19 cellular contexts compared by ENCODE assay signal in the genomic region with DNA sequence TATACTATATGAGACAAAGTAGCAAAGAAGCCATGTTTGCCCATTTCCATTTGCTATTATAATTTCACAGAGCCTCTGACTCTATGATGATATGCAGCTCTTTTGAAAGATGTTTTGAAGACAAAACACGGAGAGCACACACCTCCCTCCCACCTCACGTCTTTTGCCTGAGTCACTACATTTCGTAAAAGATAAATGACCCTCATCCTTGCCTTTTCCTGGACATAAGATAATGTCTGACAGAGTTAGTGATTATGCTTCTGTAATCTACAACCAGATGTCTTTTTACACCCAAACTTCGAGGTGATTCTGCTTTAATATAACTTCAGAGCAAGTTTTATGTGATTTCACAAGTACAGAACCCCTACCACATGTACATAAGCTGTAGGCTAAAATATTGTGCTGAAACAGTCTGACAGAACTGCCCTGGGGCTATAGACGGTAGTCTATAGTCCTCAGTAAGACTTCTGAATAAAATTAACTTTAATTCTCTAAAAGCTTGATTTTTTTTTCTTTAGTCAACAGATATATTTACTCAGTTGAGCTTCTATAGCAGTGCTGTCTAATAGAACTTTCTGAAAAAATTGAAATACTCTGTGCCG.
DNase-seq lines count a peak whose midpoint lies in the region; ATAC-seq and TF ChIP-seq lines count a peak whose summit lies in the region.
"Had no signal": no experiment of that assay in that cellular context is flagged by ENCODE, and none has a peak within 500 bp of the region (broad histone marks: within the 10 kb centered on the region; RNA-seq: fewer than 3 reads in every experiment).

No MANE protein-coding gene starts in this region.

- no peak overlapping the region for H3K4me3 ChIP-seq in RWPE2 (ENCODE audit: severe bottlenecking)
- no peak overlapping the region for H3K4me3 ChIP-seq in epithelial cell of esophagus (ENCODE audit: low read length)
- H3K4me3 ChIP-seq: mucosa of descending colon, testis had no signal

- H3K4me1 ChIP-seq in RWPE2 (ENCODE audit: insufficient read depth, poor library complexity, severe bottlenecking): peaks cover 14% of the 10 kb centered on the region
- H3K4me1 ChIP-seq: BE2C, testis had no signal

- ATAC-seq in RWPE2 (ENCODE audit: low read depth) (peak; percentile 93), omental fat pad (ENCODE audit: low FRiP score) (peak; percentile 78), GM18907 (IDR thresholded peaks at IDR 0.05; ENCODE audit: unreplicated experiment) (no peak), GM21576 (IDR thresholded peaks at IDR 0.05; ENCODE audit: unreplicated experiment) (no peak)
- ATAC-seq: mucosa of descending colon, sciatic nerve had no signal

- peak; percentile 49 for DNase-seq in EL
- DNase-seq in RWPE2 (ENCODE audit: low spot score): no peak
- peak; percentile 72 for DNase-seq in epithelial cell of esophagus (ENCODE audit: low read depth)
- no peak for DNase-seq in omental fat pad (ENCODE audit: low spot score)
- no peak for DNase-seq in DMS79 (lab: John Stamatoyannopoulos, UW)
- no peak for DNase-seq in NCI-H82 (lab: John Stamatoyannopoulos, UW)
- DNase-seq: activated B cell treated with CpG ODN at 0.5 μM for 24 hours; activated effector memory CD4-positive, alpha-beta T cell treated with anti-CD3 and anti-CD28 coated beads, Interleukin-2, amount 50 U/mL, for 16 hours; BE2C; cortex of kidney; mucosa of descending colon; NCI-H774; nucleus accumbens; stimulated activated CD4-positive, alpha-beta T cell treated with anti-CD3 and anti-CD28 coated beads, Interleukin-4, amount 100 ng/mL, for 1 hour; T-helper 1 cell; testis had no signal

- TF ChIP-seq CTCF in RWPE2 (IDR thresholded peaks at IDR 0.05; ENCODE audit: poor library complexity, severe bottlenecking) (no peak), epithelial cell of esophagus (IDR thresholded peaks at IDR 0.05; ENCODE audit: insufficient read depth, low read depth, low read length, missing control alignments) (no peak), omental fat pad (IDR thresholded peaks at IDR 0.05) (no peak)

- H3K27me3 ChIP-seq in RWPE2 (ENCODE audit: insufficient read depth, poor library complexity, severe bottlenecking): no peaks in the 10 kb centered on the region
- H3K27me3 ChIP-seq: BE2C, testis had no signal

- no peaks in the 10 kb centered on the region for H3K9me3 ChIP-seq in RWPE2 (ENCODE audit: severe bottlenecking)
- H3K9me3 ChIP-seq: BE2C, mucosa of descending colon, testis had no signal

- H3K36me3 ChIP-seq in RWPE2 (ENCODE audit: low read depth): no peaks in the 10 kb centered on the region
- H3K36me3 ChIP-seq: BE2C had no signal

- H3K27ac ChIP-seq in RWPE2 (ENCODE audit: poor library complexity, severe bottlenecking): peak overlapping the region; percentile 33
- H3K27ac ChIP-seq: testis had no signal

Comparison
In these comparisons a context has a peak if more than half of its experiments do, and no peak if none do; other contexts are left out.
1. DNase-seq: peak in EL (single experiment) and epithelial cell of esophagus (single experiment); none in RWPE2 (single experiment), omental fat pad (single experiment), DMS79 (single experiment) and NCI-H82 (single experiment).
2. ATAC-seq: peak in RWPE2 (single experiment) and omental fat pad (single experiment); none in GM18907 (single experiment) and GM21576 (single experiment).